In the genomic region with DNA sequence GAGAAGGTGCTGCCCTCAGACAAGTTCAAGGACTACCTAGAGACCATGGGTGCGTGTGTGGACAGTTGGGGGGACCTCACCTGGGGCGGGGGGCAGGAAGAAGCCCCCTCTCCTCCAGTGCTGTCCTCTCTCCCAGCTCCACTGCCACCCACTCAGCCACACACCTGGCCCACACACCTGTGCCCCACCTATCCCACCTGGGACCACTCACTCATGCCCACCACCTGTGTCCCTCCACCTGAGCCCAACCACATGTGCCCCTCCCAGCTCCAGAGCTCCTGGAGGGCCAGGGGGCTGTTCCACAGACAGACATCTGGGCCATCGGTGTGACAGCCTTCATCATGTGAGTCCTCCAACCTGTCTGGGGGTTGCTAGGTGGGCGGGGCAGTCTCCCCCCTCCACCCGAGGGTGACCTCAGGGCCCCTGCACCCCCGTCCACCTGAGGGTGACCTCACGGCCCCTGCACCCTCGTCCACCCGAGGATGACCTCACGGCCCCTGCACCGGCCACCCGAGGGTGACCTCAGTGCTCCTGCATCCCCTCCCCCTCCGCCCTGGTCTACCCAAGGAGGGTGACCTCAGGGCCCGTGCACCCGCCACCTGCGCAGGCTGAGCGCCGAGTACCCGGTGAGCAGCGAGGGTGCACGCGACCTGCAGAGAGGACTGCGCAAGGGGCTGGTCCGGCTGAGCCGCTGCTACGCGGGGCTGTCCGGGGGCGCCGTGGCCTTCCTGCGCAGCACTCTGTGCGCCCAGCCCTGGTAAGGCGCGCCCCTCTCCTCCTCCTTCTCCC, we compare ENCODE assay signal across 8 cellular contexts. TPM values are rescaled to one million over a fixed set of nuclear protein-coding genes. Genes with fewer than 3 reads are reported as not detected.
A peak's percentile ranks its signal among the peaks of the same experiment; 100 is the strongest.
DNase-seq lines count a peak whose midpoint lies in the region; ATAC-seq, FAIRE-seq and TF ChIP-seq lines count a peak whose summit lies in the region.

No MANE protein-coding gene starts in this region.

- H3K4me1 ChIP-seq in NT2/D1 (ENCODE audit: insufficient read depth, insufficient read length) (peaks cover 25% of the 10 kb centered on the region), H1 (replicated peaks in 1 of 4; ENCODE audit: control insufficient read depth in 3 of 4, insufficient read depth in 4 of 4, low read length in 3 of 4) (peaks cover 0 to 10% (median 5%) of the 10 kb centered on the region in 4 experiments; a peak in 5 of 7 replicates)

- H3K9me3 ChIP-seq in NT2/D1 (ENCODE audit: insufficient read depth, low read length), result no peaks in the 10 kb centered on the region
- H3K9me3 ChIP-seq in H1 (ENCODE audit: insufficient read depth in 2 of 2, low read depth in 1 of 2, low read length in 1 of 2), result no peaks in the 10 kb centered on the region

- H2BK5ac ChIP-seq in H1 (ENCODE audit: low read depth, low read length), result no peak overlapping the region

- peaks cover 8% of the 10 kb centered on the region; the same call in 1 of the 2 replicates for H3K23me2 ChIP-seq in H1 (ENCODE audit: low read depth, low read length)

- no peaks in the 10 kb centered on the region for H3K79me2 ChIP-seq in H1 (ENCODE audit: control insufficient read depth in 1 of 2, insufficient read depth in 2 of 2, low read length in 2 of 2)

- H4K5ac ChIP-seq in H1 (ENCODE audit: insufficient read length, low read depth, low read length), result no peak overlapping the region

- no peak overlapping the region for H3K56ac ChIP-seq in H1 (replicated peaks; ENCODE audit: insufficient read length, low read depth, low read length)

- peak overlapping the region; percentile 51 to 96 for H3K4me2 ChIP-seq in H1 (ENCODE audit: insufficient read depth in 1 of 2, low read depth in 2 of 2, low read length in 2 of 2)

- H3K36me3 ChIP-seq in NT2/D1 (ENCODE audit: insufficient read depth, insufficient read length, low read length) (no peaks in the 10 kb centered on the region), H1 (ENCODE audit: control insufficient read depth in 2 of 4, insufficient read depth in 4 of 4, low read length in 3 of 4) (no peaks in the 10 kb centered on the region)

- H2BK12ac ChIP-seq in H1 (ENCODE audit: low read depth, low read length), result no peak overlapping the region

- no peak for TF ChIP-seq POLR2A in H1 (IDR thresholded peaks at IDR 0.05; ENCODE audit: control extremely low read depth in 1 of 2, low read depth in 2 of 2, low read length in 2 of 2)

- TF ChIP-seq EP300 in H1 (IDR thresholded peaks at IDR 0.05; ENCODE audit: borderline replicate concordance in 1 of 2, low read depth in 2 of 2, low read length in 2 of 2), result no peak

- no peak overlapping the region for H4K91ac ChIP-seq in H1 (replicated peaks; ENCODE audit: insufficient read length, low read length)

- H3K27me3 Mint-ChIP-seq in CD14-positive monocyte (ENCODE audit: low read depth in 3 of 3), result peaks cover 28 to 36% (median 30%) of the 10 kb centered on the region in 3 donors
- H3K27me3 Mint-ChIP-seq in natural killer cell treated with Interleukin-12 subunit alpha and Interleukin-12 subunit beta and Interleukin-15 and Interleukin-18, amount 100 ng/mL, for 72 hours, result peaks cover 12 to 15% of the 10 kb centered on the region in 2 donors

- H2BK15ac ChIP-seq in H1 (ENCODE audit: low read length), result no peak overlapping the region

- WGBS in H1 (ENCODE audit: extremely low coverage in 1 of 2, insufficient coverage in 1 of 2, insufficient read length in 1 of 2, insufficient replicate concordance in 2 of 2, low coverage in 1 of 2, low lambda C conversion rate in 2 of 2, missing lambda C conversion rate in 1 of 2), 2 experiments, result 26% methylated on average over 17 of the region's 34 CpGs; no CpG with 5 or more reads in 1 of the 2 experiments

- no peak overlapping the region for H3K27ac ChIP-seq in H1 (ENCODE audit: low read depth, low read length)

- no peak overlapping the region for H2AFZ ChIP-seq in H1 (ENCODE audit: low read length)

- H3K9me3 Mint-ChIP-seq in CD14-positive monocyte, result peaks cover 0 to 3% (median 0%) of the 10 kb centered on the region in 7 donors
- no peaks in the 10 kb centered on the region for H3K9me3 Mint-ChIP-seq in natural killer cell treated with Interleukin-12 subunit alpha and Interleukin-12 subunit beta and Interleukin-15 and Interleukin-18, amount 100 ng/mL, for 72 hours

- H4K8ac ChIP-seq in H1 (ENCODE audit: extremely low read depth, insufficient read depth, low read length), result no peak overlapping the region; the same call in 1 of the 2 replicates

- intact Hi-C loops in CD14-positive monocyte (cut with micrococcal nuclease), result no loop called here

- H3K4ac ChIP-seq in H1 (replicated peaks; ENCODE audit: insufficient read length, low read depth, low read length), result no peak overlapping the region

- no peak overlapping the region for H2BK120ac ChIP-seq in H1 (replicated peaks; ENCODE audit: low read depth, low read length)

- TF ChIP-seq RAD21 in H1 (IDR thresholded peaks at IDR 0.05 in 1 of 2, conservative IDR thresholded peaks at IDR 0.05 in 1 of 2; ENCODE audit: low read depth in 2 of 2, low read length in 2 of 2), result no peak

- no peak overlapping the region; the same call in 1 of the 2 replicates for H3K18ac ChIP-seq in H1 (ENCODE audit: extremely low read depth, low read length)

- DNase-seq in CD14-positive monocyte (ENCODE audit: low spot score), result peak; percentile 28
- DNase-seq in NT2/D1 (ENCODE audit: low read depth, low spot score), result no peak
- peak in 1 of 2 experiments; percentile 68 for DNase-seq in H1 (ENCODE audit: low read depth in 1 of 2, low spot score in 2 of 2)
- DNase-seq in natural killer cell treated with Interleukin-12 subunit alpha and Interleukin-12 subunit beta and Interleukin-15 and Interleukin-18, amount 100 ng/mL, for 72 hours (ENCODE audit: low spot score), result peak; percentile 49
- no peak for DNase-seq in SK-N-DZ (ENCODE audit: low spot score)
- DNase-seq in activated gamma-delta T cell (lab: John Stamatoyannopoulos, UW), result no peak
- no peak for DNase-seq in NAMALWA (ENCODE audit: low spot score)

- no peaks in the 10 kb centered on the region for H3K79me1 ChIP-seq in H1 (ENCODE audit: low read depth, low read length)

- TF ChIP-seq CTCF in CD14-positive monocyte (IDR thresholded peaks at IDR 0.05), result no peak
- TF ChIP-seq CTCF in H1 (IDR thresholded peaks at IDR 0.05; ENCODE audit: control extremely low read depth in 1 of 3, insufficient read depth in 1 of 3, low read depth in 1 of 3, low read length in 3 of 3), result no peak

- no peaks in the 10 kb centered on the region for H3K36me3 Mint-ChIP-seq in CD14-positive monocyte
- no peaks in the 10 kb centered on the region for H3K36me3 Mint-ChIP-seq in natural killer cell treated with Interleukin-12 subunit alpha and Interleukin-12 subunit beta and Interleukin-15 and Interleukin-18, amount 100 ng/mL, for 72 hours

- H3K4me1 Mint-ChIP-seq in CD14-positive monocyte, result peaks cover 7% of the 10 kb centered on the region
- peaks cover 5 to 6% of the 10 kb centered on the region in 2 donors for H3K4me1 Mint-ChIP-seq in natural killer cell treated with Interleukin-12 subunit alpha and Interleukin-12 subunit beta and Interleukin-15 and Interleukin-18, amount 100 ng/mL, for 72 hours (ENCODE audit: low read depth in 2 of 2)

- no peak overlapping the region for H2BK20ac ChIP-seq in H1 (ENCODE audit: low read length)

- H2AK5ac ChIP-seq in H1 (ENCODE audit: low read depth, low read length), result no peak overlapping the region; the same call in 1 of the 2 replicates

- ATAC-seq in natural killer cell treated with Interleukin-12 subunit alpha and Interleukin-12 subunit beta and Interleukin-15 and Interleukin-18, amount 100 ng/mL, for 72 hours, result peak in 1 of 2 donors; percentile 13
- no peak for ATAC-seq in HG03342 (IDR thresholded peaks at IDR 0.05; ENCODE audit: unreplicated experiment)

- CTCF ChIA-PET in H1 (lab: Charles Lee; ENCODE audit: partially characterized antibody), result interaction anchor here (0.9 to 2.8 kb wide), 5 partner anchors 37 to 137 kb away, joined by 3 to 10 read pairs (median 3); a partner anchor contains a TSS

- no peak overlapping the region for H3K27ac Mint-ChIP-seq in CD14-positive monocyte
- H3K27ac Mint-ChIP-seq in natural killer cell treated with Interleukin-12 subunit alpha and Interleukin-12 subunit beta and Interleukin-15 and Interleukin-18, amount 100 ng/mL, for 72 hours, result no peak overlapping the region

- H3K4me3 Mint-ChIP-seq in CD14-positive monocyte, result no peak overlapping the region
- no peak overlapping the region for H3K4me3 Mint-ChIP-seq in natural killer cell treated with Interleukin-12 subunit alpha and Interleukin-12 subunit beta and Interleukin-15 and Interleukin-18, amount 100 ng/mL, for 72 hours

- H3K27me3 ChIP-seq in NT2/D1 (ENCODE audit: insufficient read depth, insufficient read length) (peaks cover 33% of the 10 kb centered on the region), H1 (replicated peaks in 1 of 4; ENCODE audit: control insufficient read depth in 3 of 4, extremely low read depth in 1 of 4, insufficient read depth in 3 of 4, low read length in 3 of 4) (peaks cover 2 to 26% (median 16%) of the 10 kb centered on the region in 4 experiments; a peak in 6 of 7 replicates)

- no peak for FAIRE-seq in H1 (lab: Jason Lieb, UNC)

- no peak overlapping the region for H3K14ac ChIP-seq in H1 (ENCODE audit: insufficient read length)

- H3K23ac ChIP-seq in H1 (ENCODE audit: insufficient read length), result no peak overlapping the region

- peak overlapping the region; percentile 82 for H3K9ac ChIP-seq in NT2/D1 (ENCODE audit: insufficient read length, low read depth)
- no peak overlapping the region for H3K9ac ChIP-seq in H1 (replicated peaks in 1 of 4; ENCODE audit: extremely low read depth in 1 of 4, low read depth in 3 of 4, low read length in 3 of 4)

- peaks cover 4 to 6% of the 10 kb centered on the region in 2 experiments for H4K20me1 ChIP-seq in H1 (replicated peaks in 1 of 2; ENCODE audit: control insufficient read depth in 1 of 2, insufficient read depth in 2 of 2, low read length in 2 of 2)

- peak overlapping the region; percentile 53 for H3K4me3 ChIP-seq in NT2/D1 (ENCODE audit: insufficient read length, low read depth)
- H3K4me3 ChIP-seq in H1 (ENCODE audit: extremely low read depth in 1 of 4, insufficient read depth in 2 of 4, low read depth in 3 of 4, low read length in 4 of 4), result peak overlapping the region; percentile 46 to 74 (median 50)

- POLR2A ChIA-PET in H1 (lab: Charles Lee; ENCODE audit: partially characterized antibody), result interaction anchor here (0.6 to 1.3 kb wide), 4 partner anchors 22 to 79 kb away, joined by 3 to 6 read pairs (median 4); no protein-coding TSS in a partner anchor

RNA-seq across cellular contexts. Expression of gene TRIM11, which starts 28.8 kb away (rescaled TPM):
- 1 to 10 TPM; 9.1 to 9.4 TPM for polyA plus RNA-seq in CD14-positive monocyte
- 31.3 and 32.1 TPM in 2 replicates for total RNA-seq in H1 (2021; fragmentation: NEBNext Ultra II Directional; extraction: Animal tissue kit (Norgen Biotek cat#: 25700))
- 11.1 and 19.6 TPM in 2 replicates for polyA plus RNA-seq in H1 (2011; rRNA removed)
- 15.2 TPM for polyA plus RNA-seq in H1 (2011; cell fraction: cytosol; rRNA removed)
- 41.2 TPM for polyA plus RNA-seq in H1 (2011; cell fraction: nucleus; rRNA removed)
- polyA plus RNA-seq in H1 (2012, experiment 1 of 2), result 20.6 to 26.0 TPM (median 22.5 TPM) in 4 replicates
- polyA plus RNA-seq in H1 (2012, experiment 2 of 2), result 18.9 TPM
- polyA plus RNA-seq in H1 (2013, experiment 1 of 2), result 15.4 TPM
- polyA plus RNA-seq in H1 (2013, experiment 2 of 2), result 15.5 TPM
- 18.6 and 18.8 TPM in 2 replicates for polyA minus RNA-seq in H1 (2011; rRNA and poly(A)+ RNA removed)
- polyA minus RNA-seq in H1 (2011; cell fraction: cytosol; rRNA and poly(A)+ RNA removed), result 17.7 TPM
- 32.8 TPM for polyA minus RNA-seq in H1 (2011; cell fraction: nucleus; rRNA and poly(A)+ RNA removed)
- 10 to 100 TPM; 69.2 to 84.7 TPM for total RNA-seq in natural killer cell treated with Interleukin-12 subunit alpha and Interleukin-12 subunit beta and Interleukin-15 and Interleukin-18, amount 100 ng/mL, for 72 hours
- polyA plus RNA-seq in SK-N-DZ (2014; cell fraction: cytosol; rRNA removed), result 23.7 and 32.9 TPM in 2 replicates
- polyA plus RNA-seq in SK-N-DZ (2014; cell fraction: nucleus; rRNA removed), result 38.7 and 64.1 TPM in 2 replicates

RNA-seq across cellular contexts. Expression of gene TRIM17, which starts 38.8 kb away (rescaled TPM):
- polyA plus RNA-seq in CD14-positive monocyte, result not detected
- total RNA-seq in H1 (2021; fragmentation: NEBNext Ultra II Directional; extraction: Animal tissue kit (Norgen Biotek cat#: 25700)), result 2.2 and 2.3 TPM in 2 replicates
- polyA plus RNA-seq in H1 (2011; rRNA removed), result 1.0 and 1.1 TPM in 2 replicates
- 1.0 TPM for polyA plus RNA-seq in H1 (2011; cell fraction: cytosol; rRNA removed)
- 5.9 TPM for polyA plus RNA-seq in H1 (2011; cell fraction: nucleus; rRNA removed)
- polyA plus RNA-seq in H1 (2012, experiment 1 of 2), result 1.3 to 2.3 TPM (median 1.9 TPM) in 4 replicates
- 0.63 TPM for polyA plus RNA-seq in H1 (2012, experiment 2 of 2)
- polyA plus RNA-seq in H1 (2013, experiment 1 of 2), result 0.97 TPM
- polyA plus RNA-seq in H1 (2013, experiment 2 of 2), result 0.75 TPM
- polyA minus RNA-seq in H1 (2011; rRNA and poly(A)+ RNA removed), result 1.00 and 1.5 TPM in 2 replicates
- not detected for polyA minus RNA-seq in H1 (2011; cell fraction: cytosol; rRNA and poly(A)+ RNA removed)
- polyA minus RNA-seq in H1 (2011; cell fraction: nucleus; rRNA and poly(A)+ RNA removed), result 3.3 TPM
- total RNA-seq in natural killer cell treated with Interleukin-12 subunit alpha and Interleukin-12 subunit beta and Interleukin-15 and Interleukin-18, amount 100 ng/mL, for 72 hours, result 1 to 10 TPM; 2.0 to 2.2 TPM
- 1.8 and 4.8 TPM in 2 replicates for polyA plus RNA-seq in SK-N-DZ (2014; cell fraction: cytosol; rRNA removed)
- polyA plus RNA-seq in SK-N-DZ (2014; cell fraction: nucleus; rRNA removed), result 10.2 and 13.3 TPM in 2 replicates

Comparison
In these comparisons a context has a peak if more than half of its experiments do, and no peak if none do; other contexts are left out.
1. DNase-seq: peak in CD14-positive monocyte (single experiment) and natural killer cell treated with Interleukin-12 subunit alpha and Interleukin-12 subunit beta and Interleukin-15 and Interleukin-18, amount 100 ng/mL, for 72 hours (single experiment); none in NT2/D1 (single experiment), SK-N-DZ (single experiment), activated gamma-delta T cell (single experiment) and NAMALWA (single experiment).